Comparison of ENCODE assay signal across 20 cellular contexts in the genomic region with DNA sequence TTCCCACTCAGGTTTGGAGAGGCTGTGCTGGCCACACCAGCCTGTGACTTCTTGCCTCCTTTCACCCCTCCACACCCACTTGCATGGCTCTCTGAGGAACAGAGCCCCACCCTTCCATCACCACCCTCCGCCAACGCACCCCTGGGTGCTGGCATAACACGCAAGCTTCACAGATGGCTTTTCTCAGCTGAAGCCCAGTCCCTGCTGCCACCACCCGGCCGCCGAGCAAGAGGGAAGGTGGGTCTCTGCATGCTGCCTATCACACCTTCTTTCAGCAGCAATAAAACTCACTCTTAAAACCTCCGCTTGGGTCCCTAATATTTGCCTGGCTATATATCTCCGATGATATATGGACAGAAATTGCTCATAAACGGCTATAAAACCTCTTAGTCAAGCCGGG. TPM values are rescaled to one million over a fixed set of nuclear protein-coding genes. Genes with fewer than 3 reads are reported as not detected.
A peak's percentile ranks its signal among the peaks of the same experiment; 100 is the strongest.
DNase-seq lines count a peak whose midpoint lies in the region; FAIRE-seq and TF ChIP-seq lines count a peak whose summit lies in the region.
"Had no signal": no experiment of that assay in that cellular context is flagged by ENCODE, and none has a peak within 500 bp of the region (broad histone marks: within the 10 kb centered on the region; RNA-seq: fewer than 3 reads in every experiment).

No MANE protein-coding gene starts in this region.

- H4K5ac ChIP-seq in H1 (ENCODE audit: insufficient read length, low read depth, low read length): no peak overlapping the region

- DNase-seq in AG10803 (ENCODE audit: low read depth): peak; percentile 51
- DNase-seq in HEK293T (ENCODE audit: extremely low spot score): no peak
- DNase-seq in H1 (ENCODE audit: low read depth in 1 of 2, low spot score in 2 of 2): no peak
- DNase-seq in renal cortical epithelial cell (ENCODE audit: low read depth): peak; percentile 43
- DNase-seq in D341Med (ENCODE audit: low spot score): no peak
- no peak for DNase-seq in HPDE6-E6E7 (ENCODE audit: extremely low spot score)
- DNase-seq in GM19240 (ENCODE audit: insufficient read length, low spot score): no peak
- DNase-seq in adrenal gland: no peak
- DNase-seq: activated CD4-positive, alpha-beta memory T cell treated with anti-CD3 and anti-CD28 coated beads for 36 hours; activated naive CD8-positive, alpha-beta T cell treated with anti-CD3 and anti-CD28 coated beads for 36 hours; activated T-cell treated with anti-CD3 and anti-CD28 coated beads, Interleukin-2, amount 50 U/mL, for 72 hours; H9; NCI-H187; NCI-H510A; PC-9 had no signal

- H3K27me3 ChIP-seq in H1 (replicated peaks in 1 of 4; ENCODE audit: control insufficient read depth in 3 of 4, extremely low read depth in 1 of 4, insufficient read depth in 3 of 4, low read length in 3 of 4): peaks cover 0 to 12% (median 3%) of the 10 kb centered on the region in 4 experiments; a peak in 3 of 7 replicates
- no peaks in the 10 kb centered on the region for H3K27me3 ChIP-seq in adrenal gland
- H3K27me3 ChIP-seq: breast epithelium, hepatocyte, vagina had no signal

- H2BK15ac ChIP-seq in H1 (ENCODE audit: low read length): peak overlapping the region; percentile 29; the same call in 1 of the 2 replicates

- H3K36me3 ChIP-seq in H1 (ENCODE audit: control insufficient read depth in 2 of 4, insufficient read depth in 4 of 4, low read length in 3 of 4) (no peaks in the 10 kb centered on the region), adrenal gland (replicated peaks in 1 of 2) (no peaks in the 10 kb centered on the region)
- H3K36me3 ChIP-seq: breast epithelium, vagina had no signal

- H3K56ac ChIP-seq in H1 (replicated peaks; ENCODE audit: insufficient read length, low read depth, low read length): no peak overlapping the region

- H3K4ac ChIP-seq in H1 (replicated peaks; ENCODE audit: insufficient read length, low read depth, low read length): no peak overlapping the region

- no peak overlapping the region for H2AFZ ChIP-seq in H1 (ENCODE audit: low read length)
- H2AFZ ChIP-seq: hepatocyte, PC-9 had no signal

- H3K18ac ChIP-seq in H1 (ENCODE audit: extremely low read depth, low read length): no peak overlapping the region

- H2BK12ac ChIP-seq in H1 (ENCODE audit: low read depth, low read length): no peak overlapping the region

- CTCF ChIA-PET in HEK293T (lab: Yijun Ruan, JAX) (interaction anchor here (0.9 to 1.4 kb wide), 3 partner anchors 54 to 114 kb away, joined by 3 to 7 read pairs (median 5); a partner anchor contains a TSS), H1 (lab: Charles Lee; ENCODE audit: partially characterized antibody) (interaction anchor here (0.8 to 20.5 kb wide), 8 partner anchors 7 to 162 kb away, joined by 3 to 242 read pairs (median 6); a partner anchor contains a TSS)

- TF ChIP-seq CTCF in AG10803 (conservative IDR thresholded peaks at IDR 0.05; ENCODE audit: low read length): peak; percentile 39
- no peak for TF ChIP-seq CTCF in H1 (IDR thresholded peaks at IDR 0.05; ENCODE audit: control extremely low read depth in 1 of 3, insufficient read depth in 1 of 3, low read depth in 1 of 3, low read length in 3 of 3)
- no peak for TF ChIP-seq CTCF in adrenal gland (IDR thresholded peaks at IDR 0.05)

- intact Hi-C loops in adrenal gland (cut with DNase I): no loop called here

- no peak overlapping the region for H2AK5ac ChIP-seq in H1 (ENCODE audit: low read depth, low read length)

- H2BK120ac ChIP-seq in H1 (replicated peaks; ENCODE audit: low read depth, low read length): no peak overlapping the region

- H2BK5ac ChIP-seq in H1 (ENCODE audit: low read depth, low read length): no peak overlapping the region

- H3K23ac ChIP-seq in H1 (ENCODE audit: insufficient read length): no peak overlapping the region

- no peak overlapping the region for H3K14ac ChIP-seq in H1 (ENCODE audit: insufficient read length)

- no peaks in the 10 kb centered on the region for H4K20me1 ChIP-seq in H1 (replicated peaks in 1 of 2; ENCODE audit: control insufficient read depth in 1 of 2, insufficient read depth in 2 of 2, low read length in 2 of 2)

- TF ChIP-seq POLR2A in H1 (IDR thresholded peaks at IDR 0.05; ENCODE audit: control extremely low read depth in 1 of 2, low read depth in 2 of 2, low read length in 2 of 2) (no peak), adrenal gland (IDR thresholded peaks at IDR 0.05) (no peak)

- no peak overlapping the region for H3K4me2 ChIP-seq in H1 (ENCODE audit: insufficient read depth in 1 of 2, low read depth in 2 of 2, low read length in 2 of 2)
- H3K4me2 ChIP-seq: hepatocyte, PC-9 had no signal

- H3K9ac ChIP-seq in H1 (replicated peaks in 1 of 4; ENCODE audit: extremely low read depth in 1 of 4, low read depth in 3 of 4, low read length in 3 of 4): no peak overlapping the region

- H3K4me1 ChIP-seq in H1 (replicated peaks in 1 of 4; ENCODE audit: control insufficient read depth in 3 of 4, insufficient read depth in 4 of 4, low read length in 3 of 4) (peaks cover 0 to 4% (median 0%) of the 10 kb centered on the region in 4 experiments; a peak in 2 of 7 replicates), adrenal gland (replicated peaks in 1 of 2) (peaks cover 0 to 2% of the 10 kb centered on the region in 2 donors)
- H3K4me1 ChIP-seq: breast epithelium had no signal

- TF ChIP-seq RAD21 in H1 (IDR thresholded peaks at IDR 0.05 in 1 of 2, conservative IDR thresholded peaks at IDR 0.05 in 1 of 2; ENCODE audit: low read depth in 2 of 2, low read length in 2 of 2): no peak

- H3K79me2 ChIP-seq in H1 (ENCODE audit: control insufficient read depth in 1 of 2, insufficient read depth in 2 of 2, low read length in 2 of 2): no peaks in the 10 kb centered on the region
- H3K79me2 ChIP-seq: hepatocyte had no signal

- POLR2A ChIA-PET in HEK293T (lab: Yijun Ruan, JAX) (interaction anchor here (1.5 to 1.6 kb wide), 2 partner anchors 12 to 109 kb away, joined by 4 to 5 read pairs; no protein-coding TSS in a partner anchor), H1 (lab: Charles Lee; ENCODE audit: partially characterized antibody) (no interaction called here)

- H2BK20ac ChIP-seq in H1 (ENCODE audit: low read length): 0 out of 2 replicates have a peak overlapping the region, but pooled peaks have one; percentile 48

- WGBS in H1 (ENCODE audit: extremely low coverage in 1 of 2, insufficient coverage in 1 of 2, insufficient read length in 1 of 2, insufficient replicate concordance in 2 of 2, low coverage in 1 of 2, low lambda C conversion rate in 2 of 2, missing lambda C conversion rate in 1 of 2), 2 experiments: 84% methylated on average over 10 of the region's 10 CpGs; no CpG with 5 or more reads in 1 of the 2 experiments
- 71 to 77% (median 76%) methylated on average over 10 of the region's 10 CpGs for WGBS in adrenal gland, 4 donors

- H4K91ac ChIP-seq in H1 (replicated peaks; ENCODE audit: insufficient read length, low read length): no peak overlapping the region

- H3K9me3 ChIP-seq in H1 (ENCODE audit: insufficient read depth in 2 of 2, low read depth in 1 of 2, low read length in 1 of 2) (no peaks in the 10 kb centered on the region), adrenal gland (replicated peaks in 1 of 3) (no peaks in the 10 kb centered on the region)
- H3K9me3 ChIP-seq: breast epithelium, vagina had no signal

- H3K23me2 ChIP-seq in H1 (ENCODE audit: low read depth, low read length): no peaks in the 10 kb centered on the region

- H3K4me3 ChIP-seq in AG10803 (ENCODE audit: low read length) (no peak overlapping the region; the same call in 1 of the 2 replicates), H1 (ENCODE audit: extremely low read depth in 1 of 4, insufficient read depth in 2 of 4, low read depth in 3 of 4, low read length in 4 of 4) (no peak overlapping the region), adrenal gland (no peak overlapping the region)
- H3K4me3 ChIP-seq: breast epithelium, hepatocyte, PC-9, skin epidermis, vagina had no signal

- H4K8ac ChIP-seq in H1 (ENCODE audit: extremely low read depth, insufficient read depth, low read length): no peak overlapping the region; the same call in 1 of the 2 replicates

- TF ChIP-seq EP300 in H1 (IDR thresholded peaks at IDR 0.05; ENCODE audit: borderline replicate concordance in 1 of 2, low read depth in 2 of 2, low read length in 2 of 2): no peak

- FAIRE-seq in H1 (lab: Jason Lieb, UNC): no peak
- FAIRE-seq: GM18507 had no signal

- H3K27ac ChIP-seq in H1 (ENCODE audit: low read depth, low read length): no peak overlapping the region
- H3K27ac ChIP-seq in adrenal gland: no peak overlapping the region
- H3K27ac ChIP-seq: hepatocyte, PC-9, vagina had no signal

- no peaks in the 10 kb centered on the region for H3K79me1 ChIP-seq in H1 (ENCODE audit: low read depth, low read length)

TF ChIP-seq in HEK293T, 16 proteins besides CTCF, POLR2A, EP300 and RAD21 (continues in another document):
- TF ChIP-seq BHLHE40 (IDR thresholded peaks at IDR 0.05; ENCODE audit: borderline replicate concordance) (no peak), L3MBTL2 (conservative IDR thresholded peaks at IDR 0.05) (no peak), ARNT (IDR thresholded peaks at IDR 0.05) (0 out of 2 replicates have a peak, but pooled peaks have one; percentile 48)

TF ChIP-seq in H1, 55 proteins besides CTCF, POLR2A, EP300 and RAD21 (continues in another document):
- TF ChIP-seq GTF2F1 (IDR thresholded peaks at IDR 0.05; ENCODE audit: borderline replicate concordance, low read depth, low read length) (no peak), BCL11A (IDR thresholded peaks at IDR 0.05; ENCODE audit: low read depth in 2 of 2, low read length in 2 of 2) (no peak), CBX5 (IDR thresholded peaks at IDR 0.05; ENCODE audit: low read depth, low read length) (no peak), HDAC6 (IDR thresholded peaks at IDR 0.05; ENCODE audit: low read depth, low read length) (no peak), PHF8 (conservative IDR thresholded peaks at IDR 0.05; ENCODE audit: low read depth, low read length) (no peak), TAF7 (optimal IDR thresholded peaks at IDR 0.05; ENCODE audit: borderline replicate concordance, low read depth, low read length) (no peak)

RNA-seq across cellular contexts. Expression of a gene that starts 41.6 kb away (rescaled TPM):
- total RNA-seq in H1 (2021; fragmentation: NEBNext Ultra II Directional; extraction: Animal tissue kit (Norgen Biotek cat#: 25700)): 15.8 and 18.6 TPM in 2 replicates
- 35.0 and 35.7 TPM in 2 replicates for polyA plus RNA-seq in H1 (2011; rRNA removed)
- 31.1 TPM for polyA plus RNA-seq in H1 (2011; cell fraction: cytosol; rRNA removed)
- 35.6 TPM for polyA plus RNA-seq in H1 (2011; cell fraction: nucleus; rRNA removed)
- polyA plus RNA-seq in H1 (2012, experiment 1 of 2): 21.2 to 26.6 TPM (median 23.8 TPM) in 4 replicates
- 26.7 TPM for polyA plus RNA-seq in H1 (2012, experiment 2 of 2)
- polyA plus RNA-seq in H1 (2013, experiment 1 of 2): 16.0 TPM
- 14.1 TPM for polyA plus RNA-seq in H1 (2013, experiment 2 of 2)
- 19.1 and 19.4 TPM in 2 replicates for polyA minus RNA-seq in H1 (2011; rRNA and poly(A)+ RNA removed)
- polyA minus RNA-seq in H1 (2011; cell fraction: cytosol; rRNA and poly(A)+ RNA removed): 10.4 TPM
- 22.1 TPM for polyA minus RNA-seq in H1 (2011; cell fraction: nucleus; rRNA and poly(A)+ RNA removed)
- total RNA-seq in renal cortical epithelial cell: 22.3 and 41.0 TPM in 2 replicates
- 10 to 100 TPM; 29.9 to 52.4 (median 37.2) TPM for total RNA-seq in adrenal gland
- 10 to 100 TPM; 28.1 to 60.0 (median 58.1) TPM for polyA plus RNA-seq in adrenal gland

Comparison
In these comparisons a context has a peak if more than half of its experiments do, and no peak if none do; other contexts are left out.
1. DNase-seq: peak in AG10803 (single experiment) and renal cortical epithelial cell (single experiment); none in HEK293T (single experiment), H1 (0 of 2), D341Med (single experiment), HPDE6-E6E7 (single experiment), GM19240 (single experiment) and adrenal gland (0 of 7).